Comparison of ENCODE assay signal across 28 cellular contexts in genomic region chr2:112311932-112312331, GRCh38.
"Had no signal": no experiment of that assay in that cellular context is flagged by ENCODE, and none has a peak within 500 bp of the region (broad histone marks: within the 10 kb centered on the region; RNA-seq: fewer than 3 reads in every experiment).

No MANE protein-coding gene starts in this region.

- H3K79me2 ChIP-seq: parathyroid adenoma had no signal

- H3K4me1 Mint-ChIP-seq: naive thymus-derived CD8-positive, alpha-beta T cell; neural crest cell; stimulated activated effector memory CD8-positive, alpha-beta T cell treated with anti-CD3 and anti-CD28 coated beads, Interleukin-12 subunit alpha, Interleukin-12 subunit beta, amount 100 ng/mL, for 72 hours had no signal

- H3K4me3 Mint-ChIP-seq: naive thymus-derived CD8-positive, alpha-beta T cell; nephron; neural crest cell; stimulated activated effector memory CD8-positive, alpha-beta T cell treated with anti-CD3 and anti-CD28 coated beads, Interleukin-12 subunit alpha, Interleukin-12 subunit beta, amount 100 ng/mL, for 72 hours; stimulated activated naive CD8-positive, alpha-beta T cell treated with anti-CD3 and anti-CD28 coated beads, Interleukin-15, Interleukin-2, amounts not matched to agents 100 ng/mL and 50 ng/mL, for 24 hours had no signal

- H2AFZ ChIP-seq: parathyroid adenoma had no signal

- H3K27ac ChIP-seq: left lung, lower lobe of right lung, parathyroid adenoma, right atrium auricular region, skin epidermis, suprapubic skin, thoracic aorta, tibial artery, upper lobe of right lung had no signal

- ATAC-seq: left colon; left lung; lower lobe of right lung; naive thymus-derived CD8-positive, alpha-beta T cell; sciatic nerve; stimulated activated effector memory CD8-positive, alpha-beta T cell treated with anti-CD3 and anti-CD28 coated beads, Interleukin-12 subunit alpha, Interleukin-12 subunit beta, amount 100 ng/mL, for 72 hours; upper lobe of right lung had no signal

- H3K4me1 ChIP-seq: left lung, lower lobe of right lung, parathyroid adenoma, right atrium auricular region, suprapubic skin, tibial artery, upper lobe of right lung had no signal

- H3K4me3 ChIP-seq: left lung, lower lobe of right lung, right atrium auricular region, skin epidermis, suprapubic skin, thoracic aorta, tibial artery, upper lobe of right lung had no signal

- FAIRE-seq: kidney, urothelium cell line had no signal

- H3K27me3 Mint-ChIP-seq: naive thymus-derived CD8-positive, alpha-beta T cell; stimulated activated naive CD8-positive, alpha-beta T cell treated with anti-CD3 and anti-CD28 coated beads, Interleukin-15, Interleukin-2, amounts not matched to agents 100 ng/mL and 50 ng/mL, for 24 hours had no signal

- DNase-seq: hippocampal formation; kidney; left colon; left lung; lower lobe of right lung; mammary epithelial cell; mesenchymal stem cell; naive thymus-derived CD8-positive, alpha-beta T cell; nucleus accumbens; stimulated activated CD4-positive, alpha-beta T cell treated with anti-CD3 and anti-CD28 coated beads, Interleukin-12 subunit alpha, Interleukin-12 subunit beta, amount 100 ng/mL, for 4 hours; stimulated activated CD4-positive, alpha-beta T cell treated with anti-CD3 and anti-CD28 coated beads, Interleukin-15, amount 100 ng/mL, for 24 hours; stimulated activated CD4-positive, alpha-beta T cell treated with anti-CD3 and anti-CD28 coated beads, Interleukin-2, amount 100 ng/mL, for 24 hours; stimulated activated CD4-positive, alpha-beta T cell treated with anti-CD3 and anti-CD28 coated beads, Interleukin-4, amount 100 ng/mL, for 1 hour; stimulated activated naive CD4-positive, alpha-beta T cell; tibial artery; trophoblast cell; upper lobe of right lung had no signal

- H3K27me3 ChIP-seq: left lung, right atrium auricular region, suprapubic skin, tibial artery, upper lobe of right lung had no signal

- H3K27ac Mint-ChIP-seq: naive thymus-derived CD8-positive, alpha-beta T cell; nephron; stimulated activated effector memory CD8-positive, alpha-beta T cell treated with anti-CD3 and anti-CD28 coated beads, Interleukin-12 subunit alpha, Interleukin-12 subunit beta, amount 100 ng/mL, for 72 hours; stimulated activated naive CD8-positive, alpha-beta T cell treated with anti-CD3 and anti-CD28 coated beads, Interleukin-15, Interleukin-2, amounts not matched to agents 100 ng/mL and 50 ng/mL, for 24 hours had no signal

- H3K9ac ChIP-seq: parathyroid adenoma had no signal

- H3K9me3 ChIP-seq: left lung, lower lobe of right lung, right atrium auricular region, suprapubic skin, thoracic aorta, tibial artery, upper lobe of right lung had no signal

- H3K9me3 Mint-ChIP-seq: naive thymus-derived CD8-positive, alpha-beta T cell; nephron; neural crest cell; stimulated activated effector memory CD8-positive, alpha-beta T cell treated with anti-CD3 and anti-CD28 coated beads, Interleukin-12 subunit alpha, Interleukin-12 subunit beta, amount 100 ng/mL, for 72 hours; stimulated activated naive CD8-positive, alpha-beta T cell treated with anti-CD3 and anti-CD28 coated beads, Interleukin-15, Interleukin-2, amounts not matched to agents 100 ng/mL and 50 ng/mL, for 24 hours had no signal
